Comparison of ENCODE assay signal across 9 cellular contexts in genomic region chr2:157150747-157151146, GRCh38.
DNase-seq lines count a peak whose midpoint lies in the region; ATAC-seq and TF ChIP-seq lines count a peak whose summit lies in the region.
"Had no signal": no experiment of that assay in that cellular context is flagged by ENCODE, and none has a peak within 500 bp of the region (broad histone marks: within the 10 kb centered on the region; RNA-seq: fewer than 3 reads in every experiment).

No MANE protein-coding gene starts in this region.

- DNase-seq in HCEC 1CT (peak; percentile 72), iris pigment epithelial cell (ENCODE audit: low read depth) (peak; percentile 81), SW 1271 (lab: John Stamatoyannopoulos, UW) (no peak), trophoblast cell (no peak), endothelial cell (ENCODE audit: low spot score) (no peak), T1000 (lab: John Stamatoyannopoulos, UW) (no peak)
- DNase-seq: GF-D8 had no signal

- H3K23ac ChIP-seq in trophoblast cell (ENCODE audit: low read length), result no peak overlapping the region

- H3K14ac ChIP-seq in trophoblast cell (ENCODE audit: low read length), result no peak overlapping the region

- no peak overlapping the region for H3K4me3 Mint-ChIP-seq in endothelial cell (ENCODE audit: unreplicated experiment)

- H3K9me3 Mint-ChIP-seq in endothelial cell (ENCODE audit: unreplicated experiment), result no peaks in the 10 kb centered on the region

- no peak overlapping the region for H4K91ac ChIP-seq in trophoblast cell (ENCODE audit: low read depth, low read length)

- no peaks in the 10 kb centered on the region for H3K4me1 ChIP-seq in trophoblast cell (ENCODE audit: control insufficient read depth in 1 of 2, insufficient read depth in 2 of 2, low read length in 2 of 2)

- no peak overlapping the region for H3K4me3 ChIP-seq in trophoblast cell (ENCODE audit: low read depth, low read length)

- H3K27ac ChIP-seq in trophoblast cell (ENCODE audit: low read depth, low read length), result no peak overlapping the region

- H2BK5ac ChIP-seq in trophoblast cell (ENCODE audit: low read depth, low read length, poor library complexity), result no peak overlapping the region

- H3K27ac Mint-ChIP-seq in endothelial cell (ENCODE audit: unreplicated experiment), result no peak overlapping the region

- no peaks in the 10 kb centered on the region for H3K27me3 Mint-ChIP-seq in endothelial cell (ENCODE audit: unreplicated experiment)

- no peak overlapping the region for H2BK12ac ChIP-seq in trophoblast cell (ENCODE audit: low read length)

- no peak overlapping the region for H3K4me2 ChIP-seq in trophoblast cell (ENCODE audit: low read length)

- H3K36me3 Mint-ChIP-seq in endothelial cell (ENCODE audit: low read depth, unreplicated experiment), result no peaks in the 10 kb centered on the region

- H3K18ac ChIP-seq in trophoblast cell (ENCODE audit: low read length), result no peak overlapping the region

- no peak overlapping the region for H4K12ac ChIP-seq in trophoblast cell (ENCODE audit: low read depth, low read length)

- TF ChIP-seq CTCF in endothelial cell (IDR thresholded peaks at IDR 0.05; ENCODE audit: unreplicated experiment), result no peak

- no peak overlapping the region for H2BK120ac ChIP-seq in trophoblast cell (ENCODE audit: insufficient read depth, low read length, poor library complexity)

- H3K27me3 ChIP-seq in trophoblast cell (ENCODE audit: insufficient read depth, low read length), result no peaks in the 10 kb centered on the region

- H3K9me3 ChIP-seq in trophoblast cell (ENCODE audit: insufficient read depth, low read depth, low read length), result no peaks in the 10 kb centered on the region

- peak; percentile 96 for ATAC-seq in GM18861 (IDR thresholded peaks at IDR 0.05; ENCODE audit: unreplicated experiment)
- ATAC-seq in HG03521 (IDR thresholded peaks at IDR 0.05; ENCODE audit: unreplicated experiment), result peak; percentile 93

- no peak overlapping the region for H2AK5ac ChIP-seq in trophoblast cell (ENCODE audit: low read length)

- no peaks in the 10 kb centered on the region for H3K79me1 ChIP-seq in trophoblast cell (ENCODE audit: low read length)

- no peak overlapping the region for H2AFZ ChIP-seq in trophoblast cell (ENCODE audit: insufficient read depth, low read length, poor library complexity)

- H3K4me1 Mint-ChIP-seq in endothelial cell (ENCODE audit: unreplicated experiment), result no peaks in the 10 kb centered on the region

- no peak overlapping the region for H4K8ac ChIP-seq in trophoblast cell (ENCODE audit: low read depth, low read length)

- no peaks in the 10 kb centered on the region for H3K79me2 ChIP-seq in trophoblast cell (ENCODE audit: control insufficient read depth, insufficient read depth, low read length, poor library complexity)

- WGBS in trophoblast cell (ENCODE audit: extremely low coverage, insufficient coverage, insufficient read length), result no CpG with 5 or more reads among the region's 3 CpGs

- H3K36me3 ChIP-seq in trophoblast cell (ENCODE audit: control insufficient read depth in 1 of 2, insufficient read depth in 2 of 2, low read length in 2 of 2), result no peaks in the 10 kb centered on the region

- no peak overlapping the region for H3K4ac ChIP-seq in trophoblast cell (ENCODE audit: low read depth, low read length)

- no peak overlapping the region for H3K9ac ChIP-seq in trophoblast cell (ENCODE audit: low read length)

Comparison
In these comparisons a context has a peak if more than half of its experiments do, and no peak if none do; other contexts are left out.
1. DNase-seq: peak in HCEC 1CT (single experiment) and iris pigment epithelial cell (single experiment); none in SW 1271 (0 of 2), trophoblast cell (0 of 2), endothelial cell (single experiment) and T1000 (single experiment).